ENCODE assay signal across 1 cellular context in the genomic region with DNA sequence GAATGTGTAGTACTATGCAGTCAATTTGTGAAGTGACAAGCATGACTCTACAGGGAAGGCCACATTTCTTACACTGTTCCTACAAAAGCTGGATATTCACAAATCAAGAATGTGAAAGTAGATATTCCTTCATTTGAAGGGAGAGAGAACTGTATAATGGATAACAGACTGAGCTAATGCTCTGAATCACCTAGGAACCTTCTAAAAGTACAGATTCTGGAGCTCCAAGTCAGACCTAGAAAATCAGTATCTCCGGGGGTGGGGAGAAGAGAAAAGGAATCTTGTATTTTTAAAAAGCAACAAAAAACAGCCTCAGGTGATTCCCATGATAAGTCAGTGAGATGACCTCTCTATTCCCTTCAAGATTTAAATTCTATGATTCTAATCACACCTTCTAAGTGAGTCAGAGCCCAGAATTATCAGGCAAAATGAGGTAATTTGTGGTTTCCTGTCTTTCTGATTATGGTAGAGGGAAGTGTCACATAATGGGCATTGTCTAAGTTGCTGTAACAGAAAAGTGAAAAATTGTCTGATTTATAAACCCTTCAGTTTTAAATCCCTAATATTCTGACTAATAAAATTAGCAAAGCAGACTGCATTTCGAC.
TF ChIP-seq lines count a peak whose summit lies in the region.

No MANE protein-coding gene starts in this region.

TF ChIP-seq in K562, 482 proteins besides CTCF, POLR2A, EP300 and RAD21 (continued from another document and continues in another):
- TF ChIP-seq, protein P1, sequence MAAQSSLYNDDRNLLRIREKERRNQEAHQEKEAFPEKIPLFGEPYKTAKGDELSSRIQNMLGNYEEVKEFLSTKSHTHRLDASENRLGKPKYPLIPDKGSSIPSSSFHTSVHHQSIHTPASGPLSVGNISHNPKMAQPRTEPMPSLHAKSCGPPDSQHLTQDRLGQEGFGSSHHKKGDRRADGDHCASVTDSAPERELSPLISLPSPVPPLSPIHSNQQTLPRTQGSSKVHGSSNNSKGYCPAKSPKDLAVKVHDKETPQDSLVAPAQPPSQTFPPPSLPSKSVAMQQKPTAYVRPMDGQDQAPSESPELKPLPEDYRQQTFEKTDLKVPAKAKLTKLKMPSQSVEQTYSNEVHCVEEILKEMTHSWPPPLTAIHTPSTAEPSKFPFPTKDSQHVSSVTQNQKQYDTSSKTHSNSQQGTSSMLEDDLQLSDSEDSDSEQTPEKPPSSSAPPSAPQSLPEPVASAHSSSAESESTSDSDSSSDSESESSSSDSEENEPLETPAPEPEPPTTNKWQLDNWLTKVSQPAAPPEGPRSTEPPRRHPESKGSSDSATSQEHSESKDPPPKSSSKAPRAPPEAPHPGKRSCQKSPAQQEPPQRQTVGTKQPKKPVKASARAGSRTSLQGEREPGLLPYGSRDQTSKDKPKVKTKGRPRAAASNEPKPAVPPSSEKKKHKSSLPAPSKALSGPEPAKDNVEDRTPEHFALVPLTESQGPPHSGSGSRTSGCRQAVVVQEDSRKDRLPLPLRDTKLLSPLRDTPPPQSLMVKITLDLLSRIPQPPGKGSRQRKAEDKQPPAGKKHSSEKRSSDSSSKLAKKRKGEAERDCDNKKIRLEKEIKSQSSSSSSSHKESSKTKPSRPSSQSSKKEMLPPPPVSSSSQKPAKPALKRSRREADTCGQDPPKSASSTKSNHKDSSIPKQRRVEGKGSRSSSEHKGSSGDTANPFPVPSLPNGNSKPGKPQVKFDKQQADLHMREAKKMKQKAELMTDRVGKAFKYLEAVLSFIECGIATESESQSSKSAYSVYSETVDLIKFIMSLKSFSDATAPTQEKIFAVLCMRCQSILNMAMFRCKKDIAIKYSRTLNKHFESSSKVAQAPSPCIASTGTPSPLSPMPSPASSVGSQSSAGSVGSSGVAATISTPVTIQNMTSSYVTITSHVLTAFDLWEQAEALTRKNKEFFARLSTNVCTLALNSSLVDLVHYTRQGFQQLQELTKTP (IDR thresholded peaks at IDR 0.05; ENCODE audit: low read depth in 1 of 2, partially characterized antibody in 2 of 2): no peak
- TF ChIP-seq, protein P2, sequence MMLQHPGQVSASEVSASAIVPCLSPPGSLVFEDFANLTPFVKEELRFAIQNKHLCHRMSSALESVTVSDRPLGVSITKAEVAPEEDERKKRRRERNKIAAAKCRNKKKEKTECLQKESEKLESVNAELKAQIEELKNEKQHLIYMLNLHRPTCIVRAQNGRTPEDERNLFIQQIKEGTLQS (IDR thresholded peaks at IDR 0.05): peak; percentile 47; the same call in 1 of the 2 replicates
- TF ChIP-seq, protein P2 (CRISPR knock-in tag; conservative IDR thresholded peaks at IDR 0.05): no peak
- TF ChIP-seq GABPA (tag; conservative IDR thresholded peaks at IDR 0.05; ENCODE audit: low read depth): peak; percentile 32; the same call in 1 of the 2 replicates
- no peak for TF ChIP-seq ZKSCAN1 (IDR thresholded peaks at IDR 0.05; ENCODE audit: low read depth, low read length)
- TF ChIP-seq FOSL1 (tag; conservative IDR thresholded peaks at IDR 0.05): 0 out of 2 replicates have a peak, but pooled peaks have one; percentile 31
- TF ChIP-seq, protein P3, sequence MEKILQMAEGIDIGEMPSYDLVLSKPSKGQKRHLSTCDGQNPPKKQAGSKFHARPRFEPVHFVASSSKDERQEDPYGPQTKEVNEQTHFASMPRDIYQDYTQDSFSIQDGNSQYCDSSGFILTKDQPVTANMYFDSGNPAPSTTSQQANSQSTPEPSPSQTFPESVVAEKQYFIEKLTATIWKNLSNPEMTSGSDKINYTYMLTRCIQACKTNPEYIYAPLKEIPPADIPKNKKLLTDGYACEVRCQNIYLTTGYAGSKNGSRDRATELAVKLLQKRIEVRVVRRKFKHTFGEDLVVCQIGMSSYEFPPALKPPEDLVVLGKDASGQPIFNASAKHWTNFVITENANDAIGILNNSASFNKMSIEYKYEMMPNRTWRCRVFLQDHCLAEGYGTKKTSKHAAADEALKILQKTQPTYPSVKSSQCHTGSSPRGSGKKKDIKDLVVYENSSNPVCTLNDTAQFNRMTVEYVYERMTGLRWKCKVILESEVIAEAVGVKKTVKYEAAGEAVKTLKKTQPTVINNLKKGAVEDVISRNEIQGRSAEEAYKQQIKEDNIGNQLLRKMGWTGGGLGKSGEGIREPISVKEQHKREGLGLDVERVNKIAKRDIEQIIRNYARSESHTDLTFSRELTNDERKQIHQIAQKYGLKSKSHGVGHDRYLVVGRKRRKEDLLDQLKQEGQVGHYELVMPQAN (IDR thresholded peaks at IDR 0.05; ENCODE audit: borderline replicate concordance): no peak
- no peak for TF ChIP-seq BCOR (IDR thresholded peaks at IDR 0.05)
- no peak for TF ChIP-seq ZNF23 (CRISPR knock-in tag; IDR thresholded peaks at IDR 0.05)
- TF ChIP-seq ZNF780A (CRISPR knock-in tag; IDR thresholded peaks at IDR 0.05): no peak
- no peak for TF ChIP-seq SMC3 (conservative IDR thresholded peaks at IDR 0.05; ENCODE audit: insufficient read depth, low read depth, low read length)
- TF ChIP-seq NCOR1 (IDR thresholded peaks at IDR 0.05): no peak
- no peak for TF ChIP-seq C11orf30 (IDR thresholded peaks at IDR 0.05; ENCODE audit: low read depth)
- TF ChIP-seq, protein P4, sequence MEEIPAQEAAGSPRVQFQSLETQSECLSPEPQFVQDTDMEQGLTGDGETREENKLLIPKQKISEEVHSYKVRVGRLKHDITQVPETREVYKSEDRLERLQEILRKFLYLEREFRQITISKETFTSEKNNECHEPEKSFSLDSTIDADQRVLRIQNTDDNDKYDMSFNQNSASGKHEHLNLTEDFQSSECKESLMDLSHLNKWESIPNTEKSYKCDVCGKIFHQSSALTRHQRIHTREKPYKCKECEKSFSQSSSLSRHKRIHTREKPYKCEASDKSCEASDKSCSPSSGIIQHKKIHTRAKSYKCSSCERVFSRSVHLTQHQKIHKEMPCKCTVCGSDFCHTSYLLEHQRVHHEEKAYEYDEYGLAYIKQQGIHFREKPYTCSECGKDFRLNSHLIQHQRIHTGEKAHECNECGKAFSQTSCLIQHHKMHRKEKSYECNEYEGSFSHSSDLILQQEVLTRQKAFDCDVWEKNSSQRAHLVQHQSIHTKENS (CRISPR knock-in tag; IDR thresholded peaks at IDR 0.05): no peak
- no peak for TF ChIP-seq RAD51 (IDR thresholded peaks at IDR 0.05; ENCODE audit: borderline replicate concordance, low read depth)
- no peak for TF ChIP-seq CBFB (CRISPR knock-in tag; IDR thresholded peaks at IDR 0.05)
- TF ChIP-seq EHMT2 (IDR thresholded peaks at IDR 0.05): no peak
- TF ChIP-seq HDAC1 (IDR thresholded peaks at IDR 0.05): no peak
- TF ChIP-seq, protein P5, sequence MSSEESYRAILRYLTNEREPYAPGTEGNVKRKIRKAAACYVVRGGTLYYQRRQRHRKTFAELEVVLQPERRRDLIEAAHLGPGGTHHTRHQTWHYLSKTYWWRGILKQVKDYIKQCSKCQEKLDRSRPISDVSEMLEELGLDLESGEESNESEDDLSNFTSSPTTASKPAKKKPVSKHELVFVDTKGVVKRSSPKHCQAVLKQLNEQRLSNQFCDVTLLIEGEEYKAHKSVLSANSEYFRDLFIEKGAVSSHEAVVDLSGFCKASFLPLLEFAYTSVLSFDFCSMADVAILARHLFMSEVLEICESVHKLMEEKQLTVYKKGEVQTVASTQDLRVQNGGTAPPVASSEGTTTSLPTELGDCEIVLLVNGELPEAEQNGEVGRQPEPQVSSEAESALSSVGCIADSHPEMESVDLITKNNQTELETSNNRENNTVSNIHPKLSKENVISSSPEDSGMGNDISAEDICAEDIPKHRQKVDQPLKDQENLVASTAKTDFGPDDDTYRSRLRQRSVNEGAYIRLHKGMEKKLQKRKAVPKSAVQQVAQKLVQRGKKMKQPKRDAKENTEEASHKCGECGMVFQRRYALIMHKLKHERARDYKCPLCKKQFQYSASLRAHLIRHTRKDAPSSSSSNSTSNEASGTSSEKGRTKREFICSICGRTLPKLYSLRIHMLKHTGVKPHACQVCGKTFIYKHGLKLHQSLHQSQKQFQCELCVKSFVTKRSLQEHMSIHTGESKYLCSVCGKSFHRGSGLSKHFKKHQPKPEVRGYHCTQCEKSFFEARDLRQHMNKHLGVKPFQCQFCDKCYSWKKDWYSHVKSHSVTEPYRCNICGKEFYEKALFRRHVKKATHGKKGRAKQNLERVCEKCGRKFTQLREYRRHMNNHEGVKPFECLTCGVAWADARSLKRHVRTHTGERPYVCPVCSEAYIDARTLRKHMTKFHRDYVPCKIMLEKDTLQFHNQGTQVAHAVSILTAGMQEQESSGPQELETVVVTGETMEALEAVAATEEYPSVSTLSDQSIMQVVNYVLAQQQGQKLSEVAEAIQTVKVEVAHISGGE (CRISPR knock-in tag; IDR thresholded peaks at IDR 0.05): no peak
- TF ChIP-seq JUND (IDR thresholded peaks at IDR 0.05; ENCODE audit: borderline replicate concordance, low read depth, low read length): 0 out of 2 replicates have a peak, but pooled peaks have one; percentile 38
- no peak for TF ChIP-seq JUND (tag; IDR thresholded peaks at IDR 0.05; ENCODE audit: borderline replicate concordance, low read depth, low read length)
- no peak for TF ChIP-seq PRMT5 (CRISPR knock-in tag; IDR thresholded peaks at IDR 0.05)
- TF ChIP-seq SREBF2 (CRISPR knock-in tag; IDR thresholded peaks at IDR 0.05): no peak
- no peak for TF ChIP-seq DDX20 (tag; IDR thresholded peaks at IDR 0.05; ENCODE audit: low read depth)
- no peak for TF ChIP-seq NR2C1 (IDR thresholded peaks at IDR 0.05)
- no peak for TF ChIP-seq NR2C1 (tag; IDR thresholded peaks at IDR 0.05)
- TF ChIP-seq, protein P6, sequence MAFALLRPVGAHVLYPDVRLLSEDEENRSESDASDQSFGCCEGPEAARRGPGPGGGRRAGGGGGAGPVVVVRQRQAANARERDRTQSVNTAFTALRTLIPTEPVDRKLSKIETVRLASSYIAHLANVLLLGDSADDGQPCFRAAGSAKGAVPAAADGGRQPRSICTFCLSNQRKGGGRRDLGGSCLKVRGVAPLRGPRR (CRISPR knock-in tag; IDR thresholded peaks at IDR 0.05): no peak
- no peak for TF ChIP-seq FOXA3 (CRISPR knock-in tag; conservative IDR thresholded peaks at IDR 0.05 in 1 of 2, IDR thresholded peaks at IDR 0.05 in 1 of 2)
- TF ChIP-seq ETV1 (tag; conservative IDR thresholded peaks at IDR 0.05; ENCODE audit: low read depth): 0 out of 2 replicates have a peak, but pooled peaks have one; percentile 16
- no peak for TF ChIP-seq NR2C2 (CRISPR knock-in tag; IDR thresholded peaks at IDR 0.05)
- no peak for TF ChIP-seq NR2C2 (tag; IDR thresholded peaks at IDR 0.05)
- no peak for TF ChIP-seq PHB2 (IDR thresholded peaks at IDR 0.05; ENCODE audit: low read depth)
- no peak for TF ChIP-seq SMARCC2 (IDR thresholded peaks at IDR 0.05; ENCODE audit: low read depth)
- no peak for TF ChIP-seq WHSC1 (IDR thresholded peaks at IDR 0.05; ENCODE audit: low read length)
- TF ChIP-seq, protein P7, sequence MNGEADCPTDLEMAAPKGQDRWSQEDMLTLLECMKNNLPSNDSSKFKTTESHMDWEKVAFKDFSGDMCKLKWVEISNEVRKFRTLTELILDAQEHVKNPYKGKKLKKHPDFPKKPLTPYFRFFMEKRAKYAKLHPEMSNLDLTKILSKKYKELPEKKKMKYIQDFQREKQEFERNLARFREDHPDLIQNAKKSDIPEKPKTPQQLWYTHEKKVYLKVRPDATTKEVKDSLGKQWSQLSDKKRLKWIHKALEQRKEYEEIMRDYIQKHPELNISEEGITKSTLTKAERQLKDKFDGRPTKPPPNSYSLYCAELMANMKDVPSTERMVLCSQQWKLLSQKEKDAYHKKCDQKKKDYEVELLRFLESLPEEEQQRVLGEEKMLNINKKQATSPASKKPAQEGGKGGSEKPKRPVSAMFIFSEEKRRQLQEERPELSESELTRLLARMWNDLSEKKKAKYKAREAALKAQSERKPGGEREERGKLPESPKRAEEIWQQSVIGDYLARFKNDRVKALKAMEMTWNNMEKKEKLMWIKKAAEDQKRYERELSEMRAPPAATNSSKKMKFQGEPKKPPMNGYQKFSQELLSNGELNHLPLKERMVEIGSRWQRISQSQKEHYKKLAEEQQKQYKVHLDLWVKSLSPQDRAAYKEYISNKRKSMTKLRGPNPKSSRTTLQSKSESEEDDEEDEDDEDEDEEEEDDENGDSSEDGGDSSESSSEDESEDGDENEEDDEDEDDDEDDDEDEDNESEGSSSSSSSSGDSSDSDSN (IDR thresholded peaks at IDR 0.05; ENCODE audit: borderline replicate concordance in 1 of 2, low read depth in 2 of 2, low read length in 2 of 2): no peak
- TF ChIP-seq, protein P8, sequence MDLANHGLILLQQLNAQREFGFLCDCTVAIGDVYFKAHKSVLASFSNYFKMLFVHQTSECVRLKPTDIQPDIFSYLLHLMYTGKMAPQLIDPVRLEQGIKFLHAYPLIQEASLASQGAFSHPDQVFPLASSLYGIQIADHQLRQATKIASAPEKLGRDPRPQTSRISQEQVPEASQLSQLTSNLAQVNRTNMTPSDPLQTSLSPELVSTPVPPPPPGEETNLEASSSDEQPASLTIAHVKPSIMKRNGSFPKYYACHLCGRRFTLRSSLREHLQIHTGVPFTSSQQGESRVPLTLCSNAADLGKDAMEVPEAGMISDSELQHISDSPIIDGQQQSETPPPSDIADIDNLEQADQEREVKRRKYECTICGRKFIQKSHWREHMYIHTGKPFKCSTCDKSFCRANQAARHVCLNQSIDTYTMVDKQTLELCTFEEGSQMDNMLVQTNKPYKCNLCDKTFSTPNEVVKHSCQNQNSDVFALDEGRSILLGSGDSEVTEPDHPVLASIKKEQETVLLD (IDR thresholded peaks at IDR 0.05): no peak
- no peak for TF ChIP-seq ZNF217 (CRISPR knock-in tag; IDR thresholded peaks at IDR 0.05)
- no peak for TF ChIP-seq MTA2 (IDR thresholded peaks at IDR 0.05; ENCODE audit: low read depth)
- TF ChIP-seq GATAD2A (IDR thresholded peaks at IDR 0.05): no peak
- no peak for TF ChIP-seq ARID1B (IDR thresholded peaks at IDR 0.05)
- no peak for TF ChIP-seq KDM2B (CRISPR knock-in tag; IDR thresholded peaks at IDR 0.05)
- TF ChIP-seq PPARD (CRISPR knock-in tag; IDR thresholded peaks at IDR 0.05): no peak
- TF ChIP-seq CBX3 (IDR thresholded peaks at IDR 0.05; ENCODE audit: borderline replicate concordance in 1 of 2, low read length in 2 of 2): no peak
- TF ChIP-seq, protein P9, sequence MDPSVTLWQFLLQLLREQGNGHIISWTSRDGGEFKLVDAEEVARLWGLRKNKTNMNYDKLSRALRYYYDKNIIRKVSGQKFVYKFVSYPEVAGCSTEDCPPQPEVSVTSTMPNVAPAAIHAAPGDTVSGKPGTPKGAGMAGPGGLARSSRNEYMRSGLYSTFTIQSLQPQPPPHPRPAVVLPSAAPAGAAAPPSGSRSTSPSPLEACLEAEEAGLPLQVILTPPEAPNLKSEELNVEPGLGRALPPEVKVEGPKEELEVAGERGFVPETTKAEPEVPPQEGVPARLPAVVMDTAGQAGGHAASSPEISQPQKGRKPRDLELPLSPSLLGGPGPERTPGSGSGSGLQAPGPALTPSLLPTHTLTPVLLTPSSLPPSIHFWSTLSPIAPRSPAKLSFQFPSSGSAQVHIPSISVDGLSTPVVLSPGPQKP (CRISPR knock-in tag; IDR thresholded peaks at IDR 0.05): no peak
- TF ChIP-seq PTBP1 (IDR thresholded peaks at IDR 0.05; ENCODE audit: low read depth, low read length): no peak
- no peak for TF ChIP-seq SP1 (CRISPR knock-in tag; IDR thresholded peaks at IDR 0.05)
